Comparison of ENCODE assay signal across 27 cellular contexts in the genomic region with DNA sequence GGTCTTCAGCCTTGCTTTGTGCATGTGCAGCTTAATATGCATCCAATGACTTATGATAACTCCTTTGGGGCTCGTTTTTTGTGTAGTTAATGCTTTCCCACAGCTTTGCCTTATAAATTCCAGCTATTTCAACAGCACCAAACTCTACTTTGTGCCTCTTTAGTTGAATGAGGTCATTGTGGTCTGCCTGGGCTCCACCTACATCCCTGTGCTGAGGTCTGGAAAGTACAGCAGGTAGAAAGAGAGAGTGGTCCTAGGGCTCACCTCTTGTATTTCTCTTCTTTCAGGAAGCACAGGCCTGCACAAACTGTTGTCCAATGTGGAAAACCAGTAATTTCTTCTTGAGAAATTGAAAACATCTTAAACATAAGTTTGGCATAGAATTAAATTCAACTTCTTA.
"Had no signal": no experiment of that assay in that cellular context is flagged by ENCODE, and none has a peak within 500 bp of the region (broad histone marks: within the 10 kb centered on the region; RNA-seq: fewer than 3 reads in every experiment).

No MANE protein-coding gene starts in this region.

- DNase-seq: activated CD4-positive, alpha-beta T cell treated with anti-CD3 and anti-CD28 coated beads for 1 hour; activated CD4-positive, alpha-beta T cell treated with anti-CD3 and anti-CD28 coated beads, Interleukin-2, amount 10 ng/mL, durations not matched to agents 7 days and 5 days; activated CD8-positive, alpha-beta memory T cell treated with anti-CD3 and anti-CD28 coated beads, Interleukin-2, amount 10 ng/mL, durations not matched to agents 7 days and 5 days; activated CD8-positive, alpha-beta T cell treated with anti-CD3 and anti-CD28 coated beads, Interleukin-2, amount 10 ng/mL, durations not matched to agents 7 days and 5 days; activated naive CD4-positive, alpha-beta T cell; activated T-cell treated with anti-CD3 and anti-CD28 coated beads, Interleukin-2, amount 50 U/mL, for 48 hours; aorta; esophagus squamous epithelium; glutamatergic neuron; left colon; midbrain; naive thymus-derived CD4-positive, alpha-beta T cell; ovary; retina; stimulated activated CD4-positive, alpha-beta T cell treated with anti-CD3 and anti-CD28 coated beads, Interleukin-4, amount 100 ng/mL, for 24 hours; T-helper 2 cell; upper lobe of right lung had no signal

- H3K9me3 ChIP-seq: esophagus squamous epithelium, ovary, upper lobe of right lung had no signal

- H3K36me3 ChIP-seq: esophagus squamous epithelium, ovary, upper lobe of right lung had no signal

- H3K4me3 Mint-ChIP-seq: activated CD4-positive, alpha-beta T cell treated with anti-CD3 and anti-CD28 coated beads, Interleukin-2, amount 10 ng/mL, durations not matched to agents 7 days and 5 days; activated CD8-positive, alpha-beta memory T cell treated with anti-CD3 and anti-CD28 coated beads, Interleukin-2, amount 10 ng/mL, durations not matched to agents 7 days and 5 days; activated CD8-positive, alpha-beta T cell treated with anti-CD3 and anti-CD28 coated beads, Interleukin-2, amount 10 ng/mL, durations not matched to agents 7 days and 5 days; activated naive CD8-positive, alpha-beta T cell; brain; memory B cell; naive thymus-derived CD4-positive, alpha-beta T cell; stimulated activated effector memory CD8-positive, alpha-beta T cell treated with anti-CD3 and anti-CD28 coated beads, Interleukin-12 subunit alpha, Interleukin-12 subunit beta, amount 100 ng/mL, for 72 hours; stimulated activated naive CD8-positive, alpha-beta T cell treated with anti-CD3 and anti-CD28 coated beads, Interleukin-15, Interleukin-2, amounts not matched to agents 100 ng/mL and 50 ng/mL, for 24 hours; WTC11 had no signal

- H3K9me3 Mint-ChIP-seq: activated CD4-positive, alpha-beta T cell treated with anti-CD3 and anti-CD28 coated beads, Interleukin-2, amount 10 ng/mL, durations not matched to agents 7 days and 5 days; activated T-helper 2 cell treated with anti-CD3 and anti-CD28 coated beads, Interferon-gamma antibody, Interleukin-2, Interleukin-4, amounts not matched to agents 10 μg/mL and 5 μg/mL and 100 μg/mL, durations not matched to agents 14 hours and 24 hours and 36 hours; brain; memory B cell; naive thymus-derived CD4-positive, alpha-beta T cell; stimulated activated effector memory CD8-positive, alpha-beta T cell treated with anti-CD3 and anti-CD28 coated beads, Interleukin-12 subunit alpha, Interleukin-12 subunit beta, amount 100 ng/mL, for 72 hours; stimulated activated naive CD8-positive, alpha-beta T cell treated with anti-CD3 and anti-CD28 coated beads, Interleukin-15, Interleukin-2, amounts not matched to agents 100 ng/mL and 50 ng/mL, for 24 hours; WTC11 had no signal

- H3K4me3 ChIP-seq: esophagus squamous epithelium, ovary, skin epidermis, upper lobe of right lung had no signal

- H3K4me1 Mint-ChIP-seq: activated CD4-positive, alpha-beta T cell treated with anti-CD3 and anti-CD28 coated beads, Interleukin-2, amount 10 ng/mL, durations not matched to agents 7 days and 5 days; activated CD8-positive, alpha-beta memory T cell treated with anti-CD3 and anti-CD28 coated beads, Interleukin-2, amount 10 ng/mL, durations not matched to agents 7 days and 5 days; brain; memory B cell; stimulated activated effector memory CD8-positive, alpha-beta T cell treated with anti-CD3 and anti-CD28 coated beads, Interleukin-12 subunit alpha, Interleukin-12 subunit beta, amount 100 ng/mL, for 72 hours; WTC11 had no signal

- H3K27ac ChIP-seq: esophagus squamous epithelium, ovary, skin epidermis, upper lobe of right lung had no signal

- H3K27me3 ChIP-seq: esophagus squamous epithelium, ovary, upper lobe of right lung had no signal

- H3K36me3 Mint-ChIP-seq: brain; stimulated activated effector memory CD8-positive, alpha-beta T cell treated with anti-CD3 and anti-CD28 coated beads, Interleukin-12 subunit alpha, Interleukin-12 subunit beta, amount 100 ng/mL, for 72 hours; WTC11 had no signal

- H3K27ac Mint-ChIP-seq: activated CD4-positive, alpha-beta T cell treated with anti-CD3 and anti-CD28 coated beads, Interleukin-2, amount 10 ng/mL, durations not matched to agents 7 days and 5 days; activated CD8-positive, alpha-beta memory T cell treated with anti-CD3 and anti-CD28 coated beads, Interleukin-2, amount 10 ng/mL, durations not matched to agents 7 days and 5 days; activated CD8-positive, alpha-beta T cell treated with anti-CD3 and anti-CD28 coated beads, Interleukin-2, amount 10 ng/mL, durations not matched to agents 7 days and 5 days; activated naive CD8-positive, alpha-beta T cell; activated T-helper 2 cell treated with anti-CD3 and anti-CD28 coated beads, Interferon-gamma antibody, Interleukin-2, Interleukin-4, amounts not matched to agents 10 μg/mL and 5 μg/mL and 100 μg/mL, durations not matched to agents 14 hours and 24 hours and 36 hours; brain; memory B cell; naive thymus-derived CD4-positive, alpha-beta T cell; progenitor cell of endocrine pancreas; stimulated activated effector memory CD8-positive, alpha-beta T cell treated with anti-CD3 and anti-CD28 coated beads, Interleukin-12 subunit alpha, Interleukin-12 subunit beta, amount 100 ng/mL, for 72 hours; stimulated activated naive CD8-positive, alpha-beta T cell treated with anti-CD3 and anti-CD28 coated beads, Interleukin-15, Interleukin-2, amounts not matched to agents 100 ng/mL and 50 ng/mL, for 24 hours; WTC11 had no signal

- H3K27me3 Mint-ChIP-seq: activated CD4-positive, alpha-beta T cell treated with anti-CD3 and anti-CD28 coated beads, Interleukin-2, amount 10 ng/mL, durations not matched to agents 7 days and 5 days; activated CD8-positive, alpha-beta memory T cell treated with anti-CD3 and anti-CD28 coated beads, Interleukin-2, amount 10 ng/mL, durations not matched to agents 7 days and 5 days; activated naive CD8-positive, alpha-beta T cell; brain; memory B cell; naive thymus-derived CD4-positive, alpha-beta T cell; progenitor cell of endocrine pancreas; stimulated activated naive CD8-positive, alpha-beta T cell treated with anti-CD3 and anti-CD28 coated beads, Interleukin-15, Interleukin-2, amounts not matched to agents 100 ng/mL and 50 ng/mL, for 24 hours had no signal

- H3K4me1 ChIP-seq: upper lobe of right lung had no signal

- ATAC-seq: activated CD8-positive, alpha-beta memory T cell treated with anti-CD3 and anti-CD28 coated beads, Interleukin-2, amount 10 ng/mL, durations not matched to agents 7 days and 5 days; activated CD8-positive, alpha-beta T cell treated with anti-CD3 and anti-CD28 coated beads, Interleukin-2, amount 10 ng/mL, durations not matched to agents 7 days and 5 days; left colon; naive thymus-derived CD4-positive, alpha-beta T cell; sciatic nerve; stimulated activated effector memory CD8-positive, alpha-beta T cell treated with anti-CD3 and anti-CD28 coated beads, Interleukin-12 subunit alpha, Interleukin-12 subunit beta, amount 100 ng/mL, for 72 hours; upper lobe of right lung; WTC11 had no signal
